ENCODE assay signal across 10 cellular contexts in the genomic region with DNA sequence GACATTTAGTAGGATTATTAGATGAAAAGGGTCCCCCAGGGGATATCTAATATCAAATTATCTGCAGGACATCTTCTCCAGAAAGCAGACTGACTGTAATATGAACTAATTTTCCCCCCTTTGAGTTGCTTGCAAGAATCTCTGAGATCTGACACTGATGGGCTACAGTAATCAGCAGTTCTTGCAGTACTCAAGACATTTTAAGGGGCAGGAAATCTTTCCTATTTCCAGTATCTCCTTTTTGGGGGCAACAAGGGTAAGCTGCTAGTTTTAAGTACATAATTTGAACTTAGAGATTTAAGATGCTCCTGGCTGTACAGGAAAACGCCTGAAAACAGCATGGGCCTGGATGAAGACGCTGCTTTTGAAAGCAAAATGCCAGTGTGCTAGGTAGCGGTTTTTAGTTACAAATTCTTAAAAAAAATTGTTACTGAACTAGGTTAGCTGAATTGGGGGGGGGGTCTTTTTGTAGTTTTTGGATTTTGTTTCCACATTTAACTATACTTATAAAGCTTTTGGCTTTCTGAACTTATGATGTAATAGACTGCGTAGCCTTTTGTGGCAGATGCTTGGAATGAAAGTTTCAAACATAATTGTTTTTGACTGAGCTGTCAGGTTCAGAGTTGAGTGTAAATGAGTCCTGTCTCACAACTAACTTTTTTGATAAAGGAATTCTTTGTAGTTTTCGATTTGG. TPM values are rescaled to one million over a fixed set of nuclear protein-coding genes. Genes with fewer than 3 reads are reported as not detected.
DNase-seq lines count a peak whose midpoint lies in the region; ATAC-seq and TF ChIP-seq lines count a peak whose summit lies in the region.
"Had no signal": no experiment of that assay in that cellular context is flagged by ENCODE, and none has a peak within 500 bp of the region (broad histone marks: within the 10 kb centered on the region; RNA-seq: fewer than 3 reads in every experiment).

No MANE protein-coding gene starts in this region.

- H3K79me2 ChIP-seq in DND-41 (ENCODE audit: insufficient read depth, low read length) (peaks cover 78% of the 10 kb centered on the region), PC-3 (ENCODE audit: low read length) (peaks cover 96% of the 10 kb centered on the region)

- H4K20me1 ChIP-seq in DND-41 (ENCODE audit: insufficient read depth, low read length) (0 out of 2 replicates have a peak, but pooled peaks cover 7% of the 10 kb centered on the region), PC-3 (ENCODE audit: low read length) (peaks cover 53% of the 10 kb centered on the region)

- no peak for DNase-seq in DND-41
- no peak for DNase-seq in PC-3
- no peak for DNase-seq in epithelial cell of proximal tubule (ENCODE audit: low read depth)
- no peak for DNase-seq in progenitor cell of endocrine pancreas (ENCODE audit: low spot score, unreplicated experiment)
- DNase-seq in activated CD8-positive, alpha-beta memory T cell treated with anti-CD3 and anti-CD28 coated beads, Interleukin-2, amount 50 U/mL, for 48 hours = no peak
- DNase-seq in germinal center (ENCODE audit: low spot score) = no peak
- DNase-seq in H7 = no peak
- DNase-seq: central memory CD4-positive, alpha-beta T cell had no signal

- no peak for TF ChIP-seq CTCF in DND-41 (IDR thresholded peaks at IDR 0.05; ENCODE audit: borderline replicate concordance, extremely low read depth, low read length, poor library complexity, severe bottlenecking)
- no peak for TF ChIP-seq CTCF in PC-3 (conservative IDR thresholded peaks at IDR 0.05; ENCODE audit: low read depth, low read length)
- TF ChIP-seq CTCF in epithelial cell of proximal tubule (conservative IDR thresholded peaks at IDR 0.05; ENCODE audit: low read depth, low read length) = no peak
- TF ChIP-seq CTCF in progenitor cell of endocrine pancreas (IDR thresholded peaks at IDR 0.05; ENCODE audit: unreplicated experiment) = no peak

- POLR2A ChIA-PET in PC-3 (lab: Charles Lee; ENCODE audit: unreplicated experiment) = no interaction called here

- H3K27ac ChIP-seq in DND-41 (ENCODE audit: low read length) (peak overlapping the region; percentile 70), PC-3 (ENCODE audit: low read length) (peak overlapping the region; percentile 83)

- no peaks in the 10 kb centered on the region for H3K9me3 ChIP-seq in DND-41 (ENCODE audit: insufficient read depth, low read length, severe bottlenecking)
- H3K9me3 ChIP-seq in PC-3 (ENCODE audit: low read length) = no peaks in the 10 kb centered on the region

- BruUV-seq in PC-3 (replicated peaks; lab: Mats Ljungman, UMichigan) = no TSS peak

- H3F3A ChIP-seq in PC-3 (ENCODE audit: low read length, unreplicated experiment) = no peaks in the 10 kb centered on the region

- peak overlapping the region; percentile 80 for H3K4me2 ChIP-seq in DND-41 (ENCODE audit: insufficient read depth, low read length)
- peak overlapping the region; percentile 84 for H3K4me2 ChIP-seq in PC-3 (ENCODE audit: low read length)

- H3K9ac ChIP-seq in DND-41 (ENCODE audit: low read depth, low read length) (peak overlapping the region; percentile 76), PC-3 (ENCODE audit: low read length) (peak overlapping the region; percentile 89)

- peaks cover 22% of the 10 kb centered on the region for H3K4me1 Mint-ChIP-seq in progenitor cell of endocrine pancreas (ENCODE audit: low read depth)
- H3K4me1 Mint-ChIP-seq: memory B cell had no signal

- no peaks in the 10 kb centered on the region for H3K27me3 Mint-ChIP-seq in progenitor cell of endocrine pancreas

- peaks cover 74% of the 10 kb centered on the region for H3K4me1 ChIP-seq in DND-41 (ENCODE audit: insufficient read depth, low read length)
- H3K4me1 ChIP-seq in PC-3 (ENCODE audit: insufficient read depth, low read length) = peaks cover 53% of the 10 kb centered on the region

- no peak overlapping the region for H3K27ac Mint-ChIP-seq in progenitor cell of endocrine pancreas
- H3K27ac Mint-ChIP-seq: memory B cell had no signal

- H3K4me3 ChIP-seq in DND-41 (ENCODE audit: low read depth in 1 of 2, low read length in 2 of 2) (peak overlapping the region; percentile 47 to 87; a peak in 3 of 4 replicates), PC-3 (ENCODE audit: low read length) (peak overlapping the region; percentile 86), epithelial cell of proximal tubule (ENCODE audit: low read depth, low read length) (peak overlapping the region; percentile 84), H7 (ENCODE audit: insufficient read depth, low read depth, low read length) (no peak overlapping the region)

- CTCF ChIA-PET in PC-3 (lab: Charles Lee) = interaction anchor here (0.7 to 2.9 kb wide), 2 partner anchors 115 to 122 kb away, joined by 11 to 26 read pairs; no protein-coding TSS in a partner anchor

- peaks cover 5% of the 10 kb centered on the region for H3K36me3 Mint-ChIP-seq in progenitor cell of endocrine pancreas (ENCODE audit: insufficient read depth)
- H3K36me3 Mint-ChIP-seq: memory B cell had no signal

- peak overlapping the region; percentile 85 for H3K4me3 Mint-ChIP-seq in progenitor cell of endocrine pancreas (ENCODE audit: low read depth)

- intact Hi-C loops in PC-3 (cut with micrococcal nuclease) = loop anchor here (1.0 to 10.0 kb wide), 10 partner anchors 63 to 709 kb away; a partner anchor contains a TSS

- H3K9me2 ChIP-seq in PC-3 (replicated peaks; ENCODE audit: low read length) = no peaks in the 10 kb centered on the region

- H3K27me3 ChIP-seq in DND-41 (ENCODE audit: insufficient read depth, low read length, poor library complexity) = no peaks in the 10 kb centered on the region
- H3K27me3 ChIP-seq in PC-3 (ENCODE audit: low read length) = no peaks in the 10 kb centered on the region
- H3K27me3 ChIP-seq in H7 (ENCODE audit: control insufficient read depth, insufficient read depth, low read length) = no peaks in the 10 kb centered on the region

- H2AFZ ChIP-seq in DND-41 (ENCODE audit: low read depth, low read length) (peak overlapping the region; percentile 33; the same call in 1 of the 2 replicates), PC-3 (ENCODE audit: low read length) (no peak overlapping the region)

- ATAC-seq in DND-41 (ENCODE audit: insufficient read depth, low read depth) (no peak), PC-3 (no peak), HG02759 (IDR thresholded peaks at IDR 0.05; ENCODE audit: unreplicated experiment) (no peak)

- no peaks in the 10 kb centered on the region for H3K9me3 Mint-ChIP-seq in progenitor cell of endocrine pancreas (ENCODE audit: low read depth)
- H3K9me3 Mint-ChIP-seq: memory B cell had no signal

- H3K36me3 ChIP-seq in DND-41 (ENCODE audit: insufficient read depth, low read length) = no peaks in the 10 kb centered on the region
- peaks cover 17% of the 10 kb centered on the region for H3K36me3 ChIP-seq in PC-3 (ENCODE audit: low read depth, low read length)
- H3K36me3 ChIP-seq in H7 (replicated peaks; ENCODE audit: control insufficient read depth, insufficient read depth, low read length) = no peaks in the 10 kb centered on the region

RNA-seq across cellular contexts. Expression of a gene that starts 2.3 kb away (rescaled TPM):
- total RNA-seq in PC-3 (2014; rRNA removed) = 88.3 and 103 TPM in 2 replicates
- 110 and 122 TPM in 2 replicates for total RNA-seq in epithelial cell of proximal tubule
- total RNA-seq in progenitor cell of endocrine pancreas = 40.7 and 45.8 TPM in 2 replicates
- 17.4 TPM in 2 replicates for total RNA-seq in H7 (2014; rRNA removed; shearing (Covaris generic))
